Comparison of ENCODE assay signal across 29 cellular contexts in genomic region chr14:104743461-104744380, GRCh38. TPM values are rescaled to one million over a fixed set of nuclear protein-coding genes. Genes with fewer than 3 reads are reported as not detected.
DNase-seq lines count a peak whose midpoint lies in the region; ATAC-seq, FAIRE-seq and TF ChIP-seq lines count a peak whose summit lies in the region.
"Had no signal": no experiment of that assay in that cellular context is flagged by ENCODE, and none has a peak within 500 bp of the region (broad histone marks: within the 10 kb centered on the region; RNA-seq: fewer than 3 reads in every experiment).

No MANE protein-coding gene starts in this region.

- H2AFZ ChIP-seq in trophoblast cell (ENCODE audit: insufficient read depth, low read length, poor library complexity): no peak overlapping the region

- H3K27ac ChIP-seq in CD4-positive, CD25-positive, alpha-beta regulatory T cell (ENCODE audit: insufficient read depth, low read length, poor library complexity, severe bottlenecking): no peak overlapping the region
- H3K27ac ChIP-seq in trophoblast cell (ENCODE audit: low read depth, low read length): no peak overlapping the region
- no peak overlapping the region for H3K27ac ChIP-seq in Peyer's patch
- no peak overlapping the region for H3K27ac ChIP-seq in small intestine (ENCODE audit: low read depth in 1 of 2, low read length in 1 of 2)
- H3K27ac ChIP-seq: KMS-11, left lung, prostate gland, skin epidermis had no signal

- no peak overlapping the region for H2BK12ac ChIP-seq in trophoblast cell (ENCODE audit: low read length)

- H3K27ac Mint-ChIP-seq in CD4-positive, CD25-positive, alpha-beta regulatory T cell: peak overlapping the region in 2 of 3 donors; percentile 5 to 20
- H3K27ac Mint-ChIP-seq: activated CD4-positive, alpha-beta T cell treated with anti-CD3 and anti-CD28 coated beads, Interleukin-2, amount 10 ng/mL, durations not matched to agents 24 days and 14 days; activated naive CD8-positive, alpha-beta T cell treated with anti-CD3 and anti-CD28 coated beads for 36 hours; activated T-helper 2 cell treated with anti-CD3 and anti-CD28 coated beads, Interferon-gamma antibody, Interleukin-2, Interleukin-4, amounts not matched to agents 10 μg/mL and 5 μg/mL and 100 μg/mL, durations not matched to agents 14 hours and 24 hours and 36 hours; HFFc6; T-helper 1 cell treated with Interleukin-12 subunit alpha and Interleukin-12 subunit beta and Interleukin-4 antibody, amounts not matched to agents 30 μg/mL and 1 μg/mL, for 36 hours had no signal

- H3K79me1 ChIP-seq in trophoblast cell (ENCODE audit: low read length): no peaks in the 10 kb centered on the region

- H2BK120ac ChIP-seq in trophoblast cell (ENCODE audit: insufficient read depth, low read length, poor library complexity): no peak overlapping the region

- H4K91ac ChIP-seq in trophoblast cell (ENCODE audit: low read depth, low read length): no peak overlapping the region

- H3K9ac ChIP-seq in trophoblast cell (ENCODE audit: low read length): no peak overlapping the region
- H3K9ac ChIP-seq: KMS-11 had no signal

- no peak overlapping the region for H3K14ac ChIP-seq in trophoblast cell (ENCODE audit: low read length)

- TF ChIP-seq CTCF in Peyer's patch (IDR thresholded peaks at IDR 0.05): no peak

- H3K4me3 ChIP-seq in CD4-positive, CD25-positive, alpha-beta regulatory T cell (ENCODE audit: low read depth, low read length): no peak overlapping the region
- H3K4me3 ChIP-seq in trophoblast cell (ENCODE audit: low read depth, low read length): peak overlapping the region; percentile 5
- no peak overlapping the region for H3K4me3 ChIP-seq in Peyer's patch
- H3K4me3 ChIP-seq in small intestine (ENCODE audit: low read depth in 1 of 2, low read length in 2 of 2): no peak overlapping the region
- H3K4me3 ChIP-seq: left lung, prostate gland, skin epidermis had no signal

- peaks cover 7% of the 10 kb centered on the region for H3K36me3 Mint-ChIP-seq in CD4-positive, CD25-positive, alpha-beta regulatory T cell
- H3K36me3 Mint-ChIP-seq: activated naive CD8-positive, alpha-beta T cell treated with anti-CD3 and anti-CD28 coated beads for 36 hours had no signal

- H4K8ac ChIP-seq in trophoblast cell (ENCODE audit: low read depth, low read length): no peak overlapping the region

- ATAC-seq in CD4-positive, CD25-positive, alpha-beta regulatory T cell (ENCODE audit: low read depth in 2 of 2): no peak
- ATAC-seq: esophagus mucosa, left lung had no signal

- no CpG with 5 or more reads among the region's 28 CpGs for WGBS in trophoblast cell (ENCODE audit: extremely low coverage, insufficient coverage, insufficient read length)
- WGBS in small intestine, 3 donors: 86 to 91% (median 87%) methylated on average over 27 to 28 of the region's 28 CpGs

- peaks cover 0 to 6% (median 0%) of the 10 kb centered on the region in 4 donors for H3K4me1 Mint-ChIP-seq in CD4-positive, CD25-positive, alpha-beta regulatory T cell

- no peak overlapping the region for H3K4me2 ChIP-seq in trophoblast cell (ENCODE audit: low read length)
- H3K4me2 ChIP-seq: KMS-11 had no signal

- no peak for FAIRE-seq in small intestine (lab: Jason Lieb, UNC)
- FAIRE-seq: GM19239 had no signal

- H3K18ac ChIP-seq in trophoblast cell (ENCODE audit: low read length): no peak overlapping the region

- no peak overlapping the region for H2BK5ac ChIP-seq in trophoblast cell (ENCODE audit: low read depth, low read length, poor library complexity)

- H3K36me3 ChIP-seq in CD4-positive, CD25-positive, alpha-beta regulatory T cell (ENCODE audit: control insufficient read depth, insufficient read depth, low read length): no peaks in the 10 kb centered on the region
- H3K36me3 ChIP-seq in trophoblast cell (ENCODE audit: control insufficient read depth in 1 of 2, insufficient read depth in 2 of 2, low read length in 2 of 2): no peaks in the 10 kb centered on the region
- H3K36me3 ChIP-seq in Peyer's patch: peaks cover 0 to 3% (median 0%) of the 10 kb centered on the region in 3 donors
- no peaks in the 10 kb centered on the region for H3K36me3 ChIP-seq in small intestine (ENCODE audit: control insufficient read depth in 2 of 2, insufficient read depth in 2 of 2, low read length in 2 of 2)
- H3K36me3 ChIP-seq: left lung, prostate gland had no signal

- H3K9me3 ChIP-seq in CD4-positive, CD25-positive, alpha-beta regulatory T cell (ENCODE audit: control insufficient read depth in 2 of 2, low read length in 2 of 2): no peaks in the 10 kb centered on the region
- H3K9me3 ChIP-seq in trophoblast cell (ENCODE audit: insufficient read depth, low read depth, low read length): peaks cover 3% of the 10 kb centered on the region
- no peaks in the 10 kb centered on the region for H3K9me3 ChIP-seq in Peyer's patch
- no peaks in the 10 kb centered on the region for H3K9me3 ChIP-seq in small intestine (ENCODE audit: control insufficient read depth, low read depth)
- H3K9me3 ChIP-seq: left lung, prostate gland had no signal

- no peak overlapping the region for H3K23ac ChIP-seq in trophoblast cell (ENCODE audit: low read length)

- H3K27me3 ChIP-seq in CD4-positive, CD25-positive, alpha-beta regulatory T cell (ENCODE audit: control insufficient read depth, insufficient read depth, low read length): no peaks in the 10 kb centered on the region
- no peaks in the 10 kb centered on the region for H3K27me3 ChIP-seq in trophoblast cell (ENCODE audit: insufficient read depth, low read length)
- H3K27me3 ChIP-seq in Peyer's patch: no peaks in the 10 kb centered on the region
- H3K27me3 ChIP-seq in small intestine (ENCODE audit: control insufficient read depth in 2 of 2, insufficient read depth in 2 of 2, low read length in 2 of 2): no peaks in the 10 kb centered on the region
- H3K27me3 ChIP-seq: left lung had no signal

- peaks cover 6% of the 10 kb centered on the region for H3K4me1 ChIP-seq in CD4-positive, CD25-positive, alpha-beta regulatory T cell (ENCODE audit: control insufficient read depth, insufficient read depth, low read length, poor library complexity, severe bottlenecking)
- H3K4me1 ChIP-seq in trophoblast cell (ENCODE audit: control insufficient read depth in 1 of 2, insufficient read depth in 2 of 2, low read length in 2 of 2): peaks cover 6 to 7% of the 10 kb centered on the region in 2 experiments
- H3K4me1 ChIP-seq in Peyer's patch: peaks cover 0 to 26% (median 2%) of the 10 kb centered on the region in 4 donors
- peaks cover 0 to 2% of the 10 kb centered on the region in 2 donors for H3K4me1 ChIP-seq in small intestine (ENCODE audit: control insufficient read depth in 2 of 2, insufficient read depth in 1 of 2, low read depth in 1 of 2, low read length in 1 of 2)
- H3K4me1 ChIP-seq: left lung had no signal

- H3K9me3 Mint-ChIP-seq in CD4-positive, CD25-positive, alpha-beta regulatory T cell: no peaks in the 10 kb centered on the region
- H3K9me3 Mint-ChIP-seq: activated CD4-positive, alpha-beta T cell treated with anti-CD3 and anti-CD28 coated beads, Interleukin-2, amount 10 ng/mL, durations not matched to agents 24 days and 14 days; activated naive CD8-positive, alpha-beta T cell treated with anti-CD3 and anti-CD28 coated beads for 36 hours; activated T-helper 2 cell treated with anti-CD3 and anti-CD28 coated beads, Interferon-gamma antibody, Interleukin-2, Interleukin-4, amounts not matched to agents 10 μg/mL and 5 μg/mL and 100 μg/mL, durations not matched to agents 14 hours and 24 hours and 36 hours; HFFc6; T-helper 1 cell treated with Interleukin-12 subunit alpha and Interleukin-12 subunit beta and Interleukin-4 antibody, amounts not matched to agents 30 μg/mL and 1 μg/mL, for 36 hours had no signal

- no peaks in the 10 kb centered on the region for H3K79me2 ChIP-seq in trophoblast cell (ENCODE audit: control insufficient read depth, insufficient read depth, low read length, poor library complexity)

- TF ChIP-seq POLR2A in Peyer's patch (IDR thresholded peaks at IDR 0.05): no peak

- H3K27me3 Mint-ChIP-seq in CD4-positive, CD25-positive, alpha-beta regulatory T cell: no peaks in the 10 kb centered on the region
- H3K27me3 Mint-ChIP-seq: activated CD4-positive, alpha-beta T cell treated with anti-CD3 and anti-CD28 coated beads, Interleukin-2, amount 10 ng/mL, durations not matched to agents 24 days and 14 days; activated naive CD8-positive, alpha-beta T cell treated with anti-CD3 and anti-CD28 coated beads for 36 hours had no signal

- H4K12ac ChIP-seq in trophoblast cell (ENCODE audit: low read depth, low read length): no peak overlapping the region

- H3K4ac ChIP-seq in trophoblast cell (ENCODE audit: low read depth, low read length): no peak overlapping the region

- H2AK5ac ChIP-seq in trophoblast cell (ENCODE audit: low read length): no peak overlapping the region

- H3K4me3 Mint-ChIP-seq in CD4-positive, CD25-positive, alpha-beta regulatory T cell: no peak overlapping the region
- H3K4me3 Mint-ChIP-seq: activated CD4-positive, alpha-beta T cell treated with anti-CD3 and anti-CD28 coated beads, Interleukin-2, amount 10 ng/mL, durations not matched to agents 24 days and 14 days; activated naive CD8-positive, alpha-beta T cell treated with anti-CD3 and anti-CD28 coated beads for 36 hours; HFFc6; T-helper 1 cell treated with Interleukin-12 subunit alpha and Interleukin-12 subunit beta and Interleukin-4 antibody, amounts not matched to agents 30 μg/mL and 1 μg/mL, for 36 hours had no signal

- no peak for DNase-seq in CD4-positive, CD25-positive, alpha-beta regulatory T cell
- DNase-seq in NCI-H226 (peak; percentile 28), globus pallidus (ENCODE audit: low spot score) (peak; percentile 71), trophoblast cell (no peak), COLO829 (ENCODE audit: low spot score) (no peak), Peyer's patch (no peak), small intestine (no peak)
- DNase-seq in activated CD8-positive, alpha-beta memory T cell treated with anti-CD3 and anti-CD28 coated beads, Interleukin-2, amount 50 U/mL, for 48 hours: no peak
- DNase-seq: activated CD4-positive, alpha-beta T cell treated with anti-CD3 and anti-CD28 coated beads, Interleukin-2, amount 10 ng/mL, durations not matched to agents 24 days and 14 days; activated naive CD8-positive, alpha-beta T cell treated with anti-CD3 and anti-CD28 coated beads for 36 hours; DMS79 treated with DMSO at 0.1 percent for 48 hours; effector CD8-positive, alpha-beta T cell; HFFc6; MV-4-11; NCI-H1694; NCI-H2227 treated with DMSO at 0.1 percent for 48 hours; NCI-H774; SIG-M5; stimulated activated CD4-positive, alpha-beta T cell treated with anti-CD3 and anti-CD28 coated beads, Interleukin-2, amount 100 ng/mL, for 48 hours; stimulated activated naive CD4-positive, alpha-beta T cell had no signal

RNA-seq across cellular contexts. Expression of gene SIVA1, which starts 9.2 kb away (rescaled TPM):
- total RNA-seq in CD4-positive, CD25-positive, alpha-beta regulatory T cell: 82.6 TPM
- 100 to 1,000 TPM; 234 to 281 (median 246) TPM for polyA plus RNA-seq in CD4-positive, CD25-positive, alpha-beta regulatory T cell
- polyA plus RNA-seq in trophoblast cell (2013): 88.0 and 93.0 TPM in 2 replicates
- total RNA-seq in Peyer's patch: 100 to 1,000 TPM in 3 of 4 donors, 10 to 100 TPM in 1; 64.6 to 144 (median 115) TPM
- polyA plus RNA-seq in small intestine: 100 to 1,000 TPM; 104 to 269 (median 177) TPM

RNA-seq across cellular contexts. Expression of gene ADSS1, which starts 19.7 kb away (rescaled TPM):
- total RNA-seq in CD4-positive, CD25-positive, alpha-beta regulatory T cell: 1.9 TPM
- 1 to 10 TPM in 2 of 4 donors, under 1 TPM in 2; 0.10 to 1.7 (median 1.0) TPM for polyA plus RNA-seq in CD4-positive, CD25-positive, alpha-beta regulatory T cell
- polyA plus RNA-seq in trophoblast cell (2013): 2.9 and 3.4 TPM in 2 replicates
- total RNA-seq in Peyer's patch: 10 to 100 TPM; 11.0 to 18.6 (median 17.1) TPM
- 10 to 100 TPM in 1 of 3 donors, 1 to 10 TPM in 2; 3.6 to 12.7 (median 6.0) TPM for polyA plus RNA-seq in small intestine

RNA-seq across cellular contexts. Expression of gene AKT1, which starts 51.8 kb away (rescaled TPM):
- 86.0 TPM for total RNA-seq in CD4-positive, CD25-positive, alpha-beta regulatory T cell
- polyA plus RNA-seq in CD4-positive, CD25-positive, alpha-beta regulatory T cell: 10 to 100 TPM in 2 of 4 donors, 1 to 10 TPM in 2; 6.3 to 19.8 (median 12.4) TPM
- polyA plus RNA-seq in trophoblast cell (2013): 175 TPM in 2 replicates
- total RNA-seq in Peyer's patch: 100 to 1,000 TPM in 2 of 4 donors, 10 to 100 TPM in 2; 85.6 to 259 (median 111) TPM
- polyA plus RNA-seq in small intestine: 10 to 100 TPM; 72.4 to 95.9 (median 74.5) TPM

RNA-seq across cellular contexts. Expression of gene INF2, which starts 54.3 kb away (rescaled TPM):
- 74.3 TPM for total RNA-seq in CD4-positive, CD25-positive, alpha-beta regulatory T cell
- polyA plus RNA-seq in CD4-positive, CD25-positive, alpha-beta regulatory T cell: 1 to 10 TPM; 4.2 to 8.9 (median 6.6) TPM
- 87.6 and 90.6 TPM in 2 replicates for polyA plus RNA-seq in trophoblast cell (2013)
- total RNA-seq in Peyer's patch: 100 to 1,000 TPM; 137 to 287 (median 203) TPM
- polyA plus RNA-seq in small intestine: 100 to 1,000 TPM in 2 of 3 donors, 10 to 100 TPM in 1; 76.6 to 364 (median 317) TPM

RNA-seq across cellular contexts. Expression of gene ZBTB42, which starts 57.2 kb away (rescaled TPM):
- 3.6 TPM for total RNA-seq in CD4-positive, CD25-positive, alpha-beta regulatory T cell
- polyA plus RNA-seq in CD4-positive, CD25-positive, alpha-beta regulatory T cell: 1 to 10 TPM; 1.3 to 2.1 (median 1.9) TPM
- polyA plus RNA-seq in trophoblast cell (2013): 4.6 and 4.7 TPM in 2 replicates
- total RNA-seq in Peyer's patch: 10 to 100 TPM in 2 of 4 donors, 1 to 10 TPM in 2; 2.5 to 14.7 (median 10.9) TPM
- polyA plus RNA-seq in small intestine: 1 to 10 TPM; 2.7 to 6.6 (median 4.2) TPM
- polyA plus RNA-seq: neural cell had no signal

Comparison
In these comparisons a context has a peak if more than half of its experiments do, and no peak if none do; other contexts are left out.
1. DNase-seq: peak in NCI-H226 (single experiment) and globus pallidus (single experiment); none in CD4-positive, CD25-positive, alpha-beta regulatory T cell (0 of 3), trophoblast cell (0 of 2), COLO829 (single experiment), Peyer's patch (0 of 3), small intestine (single experiment) and activated CD8-positive, alpha-beta memory T cell treated with anti-CD3 and anti-CD28 coated beads, Interleukin-2, amount 50 U/mL, for 48 hours (single experiment).